ENCODE assay signal across 23 cellular contexts in the genomic region with DNA sequence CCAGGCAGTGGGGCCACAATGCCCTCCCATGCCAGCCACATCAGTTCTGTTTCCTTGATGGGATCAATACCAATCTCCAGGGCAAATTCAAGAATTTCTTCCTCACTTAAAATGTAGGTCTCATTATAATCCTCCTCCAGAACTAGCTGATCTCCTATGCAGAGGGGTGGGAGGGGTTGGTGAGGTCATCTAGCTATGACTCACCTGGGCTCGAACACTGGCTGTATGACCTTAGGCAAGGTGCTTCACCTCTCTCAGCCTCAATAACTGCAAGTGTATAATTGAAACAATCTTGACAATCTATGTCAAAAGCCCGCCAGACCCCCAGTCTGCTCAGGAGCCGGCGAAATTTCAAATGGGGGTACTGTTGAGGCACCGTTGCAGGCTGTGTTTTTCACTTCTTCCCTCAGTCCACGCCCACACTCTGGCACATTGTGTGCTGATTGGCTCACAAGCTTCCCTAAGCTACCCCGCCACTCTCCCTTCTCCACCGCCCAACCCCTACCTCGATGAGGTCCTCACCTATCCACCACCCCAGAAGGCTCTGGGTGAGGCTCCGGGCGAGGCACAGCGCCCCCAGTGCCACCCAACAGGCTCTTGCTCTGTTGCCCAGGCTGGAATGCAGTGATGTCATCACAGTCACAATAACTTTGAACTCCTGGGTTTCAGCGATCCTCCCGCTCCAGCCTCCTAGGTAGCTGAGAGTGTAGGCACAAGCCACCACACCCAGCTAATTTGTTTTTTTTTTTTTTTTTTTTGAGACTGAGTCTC.
DNase-seq lines count a peak whose midpoint lies in the region; ATAC-seq, FAIRE-seq and TF ChIP-seq lines count a peak whose summit lies in the region.
"Had no signal": no experiment of that assay in that cellular context is flagged by ENCODE, and none has a peak within 500 bp of the region (broad histone marks: within the 10 kb centered on the region; RNA-seq: fewer than 3 reads in every experiment).

No MANE protein-coding gene starts in this region.

- H4K91ac ChIP-seq in H9 (ENCODE audit: insufficient read length, low read depth, low read length) (no peak overlapping the region), H1 (replicated peaks; ENCODE audit: insufficient read length, low read length) (no peak overlapping the region)

- no peak overlapping the region for H3K4me3 Mint-ChIP-seq in H9
- H3K4me3 Mint-ChIP-seq: CD4-positive, alpha-beta T cell had no signal

- H3K4me2 ChIP-seq in H9 (ENCODE audit: insufficient read depth, insufficient read length, low read length) (no peak overlapping the region), H1 (ENCODE audit: insufficient read depth in 1 of 2, low read depth in 2 of 2, low read length in 2 of 2) (no peak overlapping the region)
- H3K4me2 ChIP-seq: BLaER1 had no signal

- no peak for FAIRE-seq in H1 (lab: Jason Lieb, UNC)
- FAIRE-seq in kidney (lab: Jason Lieb, UNC), result no peak
- FAIRE-seq: GM18507, H54 had no signal

- POLR2A ChIA-PET in HEK293 (lab: Yijun Ruan, JAX), result no interaction called here
- POLR2A ChIA-PET in H1 (lab: Charles Lee; ENCODE audit: partially characterized antibody), result no interaction called here

- CTCF ChIA-PET in HEK293 (lab: Yijun Ruan, JAX), result interaction anchor here (1.3 kb wide), 1 partner anchor 138 kb away, joined by 5 read pairs; no protein-coding TSS in a partner anchor
- CTCF ChIA-PET in H1 (lab: Charles Lee; ENCODE audit: partially characterized antibody), result interaction anchor here (0.6 kb wide), 1 partner anchor 9 kb away, joined by 3 read pairs; no protein-coding TSS in a partner anchor

- no peaks in the 10 kb centered on the region for H3K79me2 ChIP-seq in H9 (ENCODE audit: insufficient read depth, low read length)
- H3K79me2 ChIP-seq in H1 (ENCODE audit: control insufficient read depth in 1 of 2, insufficient read depth in 2 of 2, low read length in 2 of 2), result no peaks in the 10 kb centered on the region

- H3K9me3 ChIP-seq in H9 (ENCODE audit: control insufficient read depth, low read depth, low read length) (no peaks in the 10 kb centered on the region), HEK293 (ENCODE audit: control insufficient read depth, insufficient read depth, low read depth, low read length) (no peaks in the 10 kb centered on the region), H1 (ENCODE audit: insufficient read depth in 2 of 2, low read depth in 1 of 2, low read length in 1 of 2) (peaks cover 0 to 3% of the 10 kb centered on the region in 2 experiments; a peak in 1 of 4 replicates), kidney (ENCODE audit: control insufficient read depth in 1 of 2, low read length in 2 of 2) (no peaks in the 10 kb centered on the region)

- TF ChIP-seq RAD21 in H1 (IDR thresholded peaks at IDR 0.05 in 1 of 2, conservative IDR thresholded peaks at IDR 0.05 in 1 of 2; ENCODE audit: low read depth in 2 of 2, low read length in 2 of 2), result no peak

- H3K4me1 ChIP-seq in H9 (ENCODE audit: insufficient read depth, low read length), result no peaks in the 10 kb centered on the region
- H3K4me1 ChIP-seq in HEK293 (ENCODE audit: control insufficient read depth, insufficient read depth, low read length), result peaks cover 3% of the 10 kb centered on the region; the same call in 1 of the 2 replicates
- H3K4me1 ChIP-seq in H1 (replicated peaks in 1 of 4; ENCODE audit: control insufficient read depth in 3 of 4, insufficient read depth in 4 of 4, low read length in 3 of 4), result peaks cover 0 to 5% (median 0%) of the 10 kb centered on the region in 4 experiments; a peak in 3 of 7 replicates
- no peaks in the 10 kb centered on the region for H3K4me1 ChIP-seq in kidney (ENCODE audit: control insufficient read depth in 1 of 2, insufficient read depth in 1 of 2, low read depth in 1 of 2, low read length in 2 of 2)
- H3K4me1 ChIP-seq: BLaER1 had no signal

- no peak overlapping the region for H2BK15ac ChIP-seq in H9 (ENCODE audit: low read depth, low read length)
- H2BK15ac ChIP-seq in H1 (ENCODE audit: low read length), result no peak overlapping the region; the same call in 1 of the 2 replicates

- H3K9me3 Mint-ChIP-seq in H9, result peaks cover 9 to 17% of the 10 kb centered on the region in 2 experiments; a peak in 4 of 5 replicates

- H3K79me1 ChIP-seq in H9 (ENCODE audit: insufficient read depth, low read depth, low read length, poor library complexity, severe bottlenecking) (no peaks in the 10 kb centered on the region), H1 (ENCODE audit: low read depth, low read length) (no peaks in the 10 kb centered on the region)

- H3K23me2 ChIP-seq in H9 (ENCODE audit: insufficient read length, low read depth, low read length, poor library complexity, severe bottlenecking) (no peaks in the 10 kb centered on the region), H1 (ENCODE audit: low read depth, low read length) (no peaks in the 10 kb centered on the region; the same call in 1 of the 2 replicates)

- intact Hi-C loops in kidney (cut with DNase I), result no loop called here

- no peak overlapping the region for H2BK20ac ChIP-seq in H9 (ENCODE audit: low read depth, low read length, poor library complexity, severe bottlenecking)
- H2BK20ac ChIP-seq in H1 (ENCODE audit: low read length), result no peak overlapping the region

- no peak overlapping the region for H3K4ac ChIP-seq in H9 (ENCODE audit: low read depth, low read length)
- no peak overlapping the region for H3K4ac ChIP-seq in H1 (replicated peaks; ENCODE audit: insufficient read length, low read depth, low read length)

- no peak for ATAC-seq in HG03039 (IDR thresholded peaks at IDR 0.05; ENCODE audit: unreplicated experiment)
- ATAC-seq in GM18870 (IDR thresholded peaks at IDR 0.05; ENCODE audit: unreplicated experiment), result no peak
- ATAC-seq in GM21723 (IDR thresholded peaks at IDR 0.05; ENCODE audit: unreplicated experiment), result no peak

- H3K18ac ChIP-seq in H9 (ENCODE audit: insufficient read length, low read depth, low read length) (no peak overlapping the region), H1 (ENCODE audit: extremely low read depth, low read length) (no peak overlapping the region)

- H3K36me3 ChIP-seq in HEK293 (ENCODE audit: control insufficient read depth in 2 of 2, insufficient read depth in 1 of 2, low read length in 2 of 2), result no peaks in the 10 kb centered on the region
- H3K36me3 ChIP-seq in H1 (ENCODE audit: control insufficient read depth in 2 of 4, insufficient read depth in 4 of 4, low read length in 3 of 4), result no peaks in the 10 kb centered on the region
- no peaks in the 10 kb centered on the region for H3K36me3 ChIP-seq in kidney (ENCODE audit: control insufficient read depth in 1 of 2, insufficient read depth in 2 of 2, low read length in 2 of 2)
- H3K36me3 ChIP-seq: BLaER1 had no signal

- no peak overlapping the region for H3T11ph ChIP-seq in H9 (ENCODE audit: low read length)

- H2BK120ac ChIP-seq in H9 (ENCODE audit: low read depth, low read length, poor library complexity, severe bottlenecking) (no peak overlapping the region), H1 (replicated peaks; ENCODE audit: low read depth, low read length) (no peak overlapping the region)

- H2AFZ ChIP-seq in H9 (ENCODE audit: low read length) (no peak overlapping the region), H1 (ENCODE audit: low read length) (no peak overlapping the region)

- no peaks in the 10 kb centered on the region for H4K20me1 ChIP-seq in H9 (ENCODE audit: control insufficient read depth, insufficient read depth, insufficient read length)
- H4K20me1 ChIP-seq in H1 (replicated peaks in 1 of 2; ENCODE audit: control insufficient read depth in 1 of 2, insufficient read depth in 2 of 2, low read length in 2 of 2), result no peaks in the 10 kb centered on the region
- H4K20me1 ChIP-seq: BLaER1 had no signal

- H3K9ac ChIP-seq in H9 (ENCODE audit: extremely low read depth, insufficient read length, low read length), result no peak overlapping the region
- H3K9ac ChIP-seq in H1 (replicated peaks in 1 of 4; ENCODE audit: extremely low read depth in 1 of 4, low read depth in 3 of 4, low read length in 3 of 4), result no peak overlapping the region
- H3K9ac ChIP-seq in kidney (ENCODE audit: low read length in 2 of 2), result no peak overlapping the region
- H3K9ac ChIP-seq: BLaER1 had no signal

- H3K27ac ChIP-seq in H9 (ENCODE audit: insufficient read length, low read depth, low read length) (no peak overlapping the region), HEK293 (ENCODE audit: extremely low read depth, low read depth, low read length) (no peak overlapping the region), H1 (ENCODE audit: low read depth, low read length) (no peak overlapping the region), kidney (ENCODE audit: low read depth in 2 of 2, low read length in 2 of 2) (no peak overlapping the region)
- H3K27ac ChIP-seq: BLaER1, HL-60 had no signal

- H3K36me3 Mint-ChIP-seq in H9 (ENCODE audit: insufficient read depth in 1 of 3, low read depth in 3 of 3), result peaks cover 4 to 18% (median 8%) of the 10 kb centered on the region in 3 experiments; a peak in 6 of 7 replicates

- no peak overlapping the region for H4K5ac ChIP-seq in H9 (ENCODE audit: insufficient read length, low read depth, low read length)
- no peak overlapping the region for H4K5ac ChIP-seq in H1 (ENCODE audit: insufficient read length, low read depth, low read length)

- H4K8ac ChIP-seq in H9 (replicated peaks; ENCODE audit: insufficient read length, low read depth, low read length), result no peak overlapping the region
- H4K8ac ChIP-seq in H1 (ENCODE audit: extremely low read depth, insufficient read depth, low read length), result no peak overlapping the region

- H2BK12ac ChIP-seq in H9 (ENCODE audit: insufficient read length, low read depth, low read length) (no peak overlapping the region), H1 (ENCODE audit: low read depth, low read length) (no peak overlapping the region)

- H2AK5ac ChIP-seq in H9 (ENCODE audit: insufficient read length, low read length), result no peak overlapping the region
- H2AK5ac ChIP-seq in H1 (ENCODE audit: low read depth, low read length), result no peak overlapping the region

- H3K27me3 Mint-ChIP-seq in H9 (ENCODE audit: low read depth), result peaks cover 3% of the 10 kb centered on the region

- no peak overlapping the region for H3K27ac Mint-ChIP-seq in H9
- H3K27ac Mint-ChIP-seq: CD4-positive, alpha-beta T cell had no signal

- H2BK5ac ChIP-seq in H9 (ENCODE audit: insufficient read length, low read length) (no peak overlapping the region), H1 (ENCODE audit: low read depth, low read length) (no peak overlapping the region)

- WGBS in H9 (ENCODE audit: extremely low coverage, insufficient read length, low lambda C conversion rate), result no CpG with 5 or more reads among the region's 14 CpGs
- 92% methylated on average over 14 of the region's 14 CpGs; no CpG with 5 or more reads in 1 of the 2 experiments for WGBS in H1 (ENCODE audit: extremely low coverage in 1 of 2, insufficient coverage in 1 of 2, insufficient read length in 1 of 2, insufficient replicate concordance in 2 of 2, low coverage in 1 of 2, low lambda C conversion rate in 2 of 2, missing lambda C conversion rate in 1 of 2), 2 experiments

- no peak overlapping the region for H3K23ac ChIP-seq in H9 (ENCODE audit: insufficient read length, low read depth, low read length)
- no peak overlapping the region for H3K23ac ChIP-seq in H1 (ENCODE audit: insufficient read length)

- no peak for TF ChIP-seq EP300 in H1 (IDR thresholded peaks at IDR 0.05; ENCODE audit: borderline replicate concordance in 1 of 2, low read depth in 2 of 2, low read length in 2 of 2)

- H3K27me3 ChIP-seq in H9 (ENCODE audit: insufficient read depth, low read length) (no peaks in the 10 kb centered on the region), H1 (replicated peaks in 1 of 4; ENCODE audit: control insufficient read depth in 3 of 4, extremely low read depth in 1 of 4, insufficient read depth in 3 of 4, low read length in 3 of 4) (no peaks in the 10 kb centered on the region)
- H3K27me3 ChIP-seq: BLaER1 had no signal

- H3K14ac ChIP-seq in H9 (ENCODE audit: insufficient read depth, low read length), result no peak overlapping the region
- H3K14ac ChIP-seq in H1 (ENCODE audit: insufficient read length), result no peak overlapping the region

- peak; percentile 55 for DNase-seq in H9
- DNase-seq in H1 (ENCODE audit: low read depth in 1 of 2, low spot score in 2 of 2), result no peak
- DNase-seq in kidney, result peak; percentile 57
- no peak for DNase-seq in SKM-1 (lab: John Stamatoyannopoulos, UW; ENCODE audit: unreplicated experiment)
- DNase-seq: CD4-positive, alpha-beta T cell; COR-L47; DMS 273 treated with DMSO at 0.1 percent for 48 hours; GDM1; KG1; NCI-H1105; NCI-H146; NCI-H2029; NCI-H226; NCI-H510A treated with DMSO at 0.1 percent for 48 hours; NCI-H748 treated with DMSO at 0.1 percent for 48 hours had no signal

- H3K56ac ChIP-seq in H9 (ENCODE audit: insufficient read length, low read depth, low read length), result no peak overlapping the region
- no peak overlapping the region for H3K56ac ChIP-seq in H1 (replicated peaks; ENCODE audit: insufficient read length, low read depth, low read length)

- TF ChIP-seq CTCF in H9 (conservative IDR thresholded peaks at IDR 0.05) (no peak), HEK293 (tag by site-specific recombination; IDR thresholded peaks at IDR 0.05) (no peak), H1 (IDR thresholded peaks at IDR 0.05; ENCODE audit: control extremely low read depth in 1 of 3, insufficient read depth in 1 of 3, low read depth in 1 of 3, low read length in 3 of 3) (no peak), kidney (IDR thresholded peaks at IDR 0.05; ENCODE audit: borderline replicate concordance, extremely low read depth, insufficient read depth) (no peak)

- H3K4me1 Mint-ChIP-seq in H9, result peaks cover 10 to 12% of the 10 kb centered on the region in 2 experiments

- H3K4me3 ChIP-seq in HEK293 (ENCODE audit: low read depth, low read length), result no peak overlapping the region
- no peak overlapping the region for H3K4me3 ChIP-seq in H1 (ENCODE audit: extremely low read depth in 1 of 4, insufficient read depth in 2 of 4, low read depth in 3 of 4, low read length in 4 of 4)
- H3K4me3 ChIP-seq in kidney (ENCODE audit: low read length in 2 of 2), result no peak overlapping the region
- H3K4me3 ChIP-seq: BLaER1 had no signal

- TF ChIP-seq POLR2A in H1 (IDR thresholded peaks at IDR 0.05; ENCODE audit: control extremely low read depth in 1 of 2, low read depth in 2 of 2, low read length in 2 of 2), result no peak

Comparison
In these comparisons a context has a peak if more than half of its experiments do, and no peak if none do; other contexts are left out.
1. DNase-seq: peak in H9 (single experiment) and kidney (single experiment); none in H1 (0 of 2) and SKM-1 (single experiment).